Comparison of ENCODE assay signal across 8 cellular contexts in genomic region chr13:44969858-44970484, GRCh38. TPM values are rescaled to one million over a fixed set of nuclear protein-coding genes. Genes with fewer than 3 reads are reported as not detected.
DNase-seq lines count a peak whose midpoint lies in the region; ATAC-seq, FAIRE-seq and TF ChIP-seq lines count a peak whose summit lies in the region.

No MANE protein-coding gene starts in this region.

- no peaks in the 10 kb centered on the region for H3K9me3 ChIP-seq in HepG2 (ENCODE audit: low read length)

- DNase-seq in AG08396 (ENCODE audit: low spot score): peak; percentile 47
- DNase-seq in GM13977 (ENCODE audit: low spot score): peak; percentile 20
- DNase-seq in NCI-H460 (ENCODE audit: extremely low read depth, low read depth): peak; percentile 33
- DNase-seq in chondrocyte (ENCODE audit: low spot score): no peak
- peak; percentile 49 for DNase-seq in HepG2 (ENCODE audit: low spot score)
- no peak for DNase-seq in effector CD8-positive, alpha-beta T cell (lab: John Stamatoyannopoulos, UW)
- no peak for DNase-seq in activated CD4-positive, alpha-beta memory T cell treated with anti-CD3 and anti-CD28 coated beads for 36 hours

- H3K4me3 ChIP-seq in HepG2 (replicated peaks in 1 of 3; ENCODE audit: insufficient read depth in 1 of 3, low read depth in 2 of 3, low read length in 3 of 3): no peak overlapping the region

- H2AFZ ChIP-seq in HepG2 (ENCODE audit: low read length): no peak overlapping the region

- POLR2A ChIA-PET in HepG2 (lab: Yijun Ruan, JAX): no interaction called here
- POLR2A ChIA-PET in activated CD4-positive, alpha-beta memory T cell treated with anti-CD3 and anti-CD28 coated beads for 36 hours (lab: Charles Lee): no interaction called here

- ATAC-seq in HepG2 (peak; percentile 69), HG03521 (IDR thresholded peaks at IDR 0.05; ENCODE audit: unreplicated experiment) (no peak)

- FAIRE-seq in HepG2 (lab: Jason Lieb, UNC): no peak

- TF ChIP-seq POLR2A in HepG2 (IDR thresholded peaks at IDR 0.05; ENCODE audit: insufficient read depth in 1 of 2, low read depth in 2 of 2, low read length in 2 of 2): no peak

- peak; percentile 69 for TF ChIP-seq CTCF in GM13977 (IDR thresholded peaks at IDR 0.05; ENCODE audit: extremely low read depth, insufficient read depth, missing control alignments)
- peak; percentile 97 for TF ChIP-seq CTCF in chondrocyte (IDR thresholded peaks at IDR 0.05)
- TF ChIP-seq CTCF in HepG2 (CRISPR knock-in tag; IDR thresholded peaks at IDR 0.05): peak; percentile 72

- in situ Hi-C loops in GM13977 (cut with MboI; ENCODE audit: low pct_unique_long_range_greater_than_20kb, low sequenced_read_pairs, unreplicated experiment) (loop anchor here (10.0 kb wide), 1 partner anchor 485 kb away; no protein-coding TSS in a partner anchor), HepG2 (cut with HindIII; ENCODE audit: extremely low pct_ligation_motif_present, low pct_unique_long_range_greater_than_20kb) (loop anchor here (10.0 to 25.0 kb wide), 2 partner anchors 485 to 1058 kb away; no protein-coding TSS in a partner anchor)

- no peak overlapping the region for H3K4me3 Mint-ChIP-seq in chondrocyte (ENCODE audit: unreplicated experiment)
- H3K4me3 Mint-ChIP-seq in activated CD4-positive, alpha-beta memory T cell treated with anti-CD3 and anti-CD28 coated beads for 36 hours: no peak overlapping the region

- H3K4me1 ChIP-seq in HepG2 (ENCODE audit: insufficient read depth, low read length): peaks cover 16% of the 10 kb centered on the region

- no peaks in the 10 kb centered on the region for H3K27me3 ChIP-seq in HepG2 (ENCODE audit: control insufficient read depth in 1 of 2, insufficient read depth in 2 of 2, low read length in 2 of 2)

- H3K9ac ChIP-seq in HepG2 (ENCODE audit: insufficient read depth, low read depth, low read length): no peak overlapping the region

- H3K27me3 Mint-ChIP-seq in chondrocyte (ENCODE audit: low read depth): no peaks in the 10 kb centered on the region
- H3K27me3 Mint-ChIP-seq in activated CD4-positive, alpha-beta memory T cell treated with anti-CD3 and anti-CD28 coated beads for 36 hours: no peaks in the 10 kb centered on the region

- TF ChIP-seq RAD21 in HepG2 (CRISPR knock-in tag; IDR thresholded peaks at IDR 0.05): 0 out of 2 replicates have a peak, but pooled peaks have one; percentile 26

- peaks cover 6% of the 10 kb centered on the region; the same call in 1 of the 2 replicates for H4K20me1 ChIP-seq in HepG2 (ENCODE audit: insufficient read depth, low read length)

- no TSS peak for BruUV-seq in HepG2 (replicated peaks; lab: Mats Ljungman, UMichigan)

- WGBS in HepG2 (ENCODE audit: low lambda C conversion rate): 69% methylated on average over 2 of the region's 2 CpGs

- CTCF ChIA-PET in HepG2 (lab: Yijun Ruan, JAX; ENCODE audit: low intra/inter-chr PET ratio, low total read pairs): interaction anchor here (1.2 to 1.7 kb wide), 2 partner anchors 52 to 486 kb away, joined by 7 to 9 read pairs; no protein-coding TSS in a partner anchor
- CTCF ChIA-PET in activated CD4-positive, alpha-beta memory T cell treated with anti-CD3 and anti-CD28 coated beads for 36 hours (lab: Charles Lee): interaction anchor here (0.7 to 3.2 kb wide), 7 partner anchors 13 to 489 kb away, joined by 3 to 28 read pairs (median 3); no protein-coding TSS in a partner anchor

- H3K4me1 Mint-ChIP-seq in chondrocyte (ENCODE audit: low read depth): peaks cover 18% of the 10 kb centered on the region
- peaks cover 3% of the 10 kb centered on the region for H3K4me1 Mint-ChIP-seq in activated CD4-positive, alpha-beta memory T cell treated with anti-CD3 and anti-CD28 coated beads for 36 hours (ENCODE audit: low read depth)

- peaks cover 4 to 53% of the 10 kb centered on the region in 2 experiments for H3K36me3 ChIP-seq in HepG2 (replicated peaks in 1 of 2; ENCODE audit: control insufficient read depth in 1 of 2, insufficient read depth in 2 of 2, low read length in 2 of 2)

- no peak overlapping the region for H3K27ac ChIP-seq in HepG2 (ENCODE audit: extremely low read length, insufficient read depth, low read length)

- no peak for TF ChIP-seq EP300 in HepG2 (IDR thresholded peaks at IDR 0.05; ENCODE audit: low read depth in 2 of 2, low read length in 2 of 2)
- no peak for TF ChIP-seq EP300 in HepG2 (CRISPR knock-in tag; IDR thresholded peaks at IDR 0.05; ENCODE audit: borderline replicate concordance)

- H3K36me3 Mint-ChIP-seq in chondrocyte (ENCODE audit: low read depth): peaks cover 5% of the 10 kb centered on the region
- H3K36me3 Mint-ChIP-seq in activated CD4-positive, alpha-beta memory T cell treated with anti-CD3 and anti-CD28 coated beads for 36 hours: peaks cover 13% of the 10 kb centered on the region

- intact Hi-C loops in HepG2 (cut with micrococcal nuclease; ENCODE audit: unreplicated experiment): loop anchor here (1.0 to 10.0 kb wide), 2 partner anchors 487 to 1065 kb away; no protein-coding TSS in a partner anchor
- intact Hi-C loops in activated CD4-positive, alpha-beta memory T cell treated with anti-CD3 and anti-CD28 coated beads for 36 hours (cut with micrococcal nuclease): loop anchor here (1.0 to 5.0 kb wide), 2 partner anchors 53 to 487 kb away; no protein-coding TSS in a partner anchor

- no peak overlapping the region for H3K27ac Mint-ChIP-seq in chondrocyte (ENCODE audit: unreplicated experiment)
- no peak overlapping the region for H3K27ac Mint-ChIP-seq in activated CD4-positive, alpha-beta memory T cell treated with anti-CD3 and anti-CD28 coated beads for 36 hours

- peaks cover 5% of the 10 kb centered on the region for H3K79me2 ChIP-seq in HepG2 (ENCODE audit: insufficient read depth, low read length)

- no peak overlapping the region for H3K4me2 ChIP-seq in HepG2 (ENCODE audit: low read depth, low read length)

- no peaks in the 10 kb centered on the region for H3K9me3 Mint-ChIP-seq in chondrocyte (ENCODE audit: low read depth)
- H3K9me3 Mint-ChIP-seq in activated CD4-positive, alpha-beta memory T cell treated with anti-CD3 and anti-CD28 coated beads for 36 hours: peaks cover 2% of the 10 kb centered on the region

RNA-seq across cellular contexts. Expression of gene NUFIP1, which starts 19.3 kb away (rescaled TPM):
- total RNA-seq in NCI-H460 (2014; rRNA removed; shearing (Covaris generic)): 5.1 and 6.6 TPM in 2 replicates
- 4.5 and 5.2 TPM in 2 replicates for polyA plus RNA-seq in NCI-H460 (2014; cell fraction: nucleus; rRNA removed)
- total RNA-seq in chondrocyte (4.7 to 6.4 TPM (median 5.1 TPM) in 3 replicates), HepG2 (2016; rRNA removed; fragmentation: Illumina TruSeq; extraction: Trizol) (10.3 and 12.0 TPM in 2 replicates)
- total RNA-seq in HepG2 (2016; cell fraction: cytosol; rRNA removed; fragmentation: Illumina TruSeq; extraction: Trizol; ENCODE audit: low read depth): 3.4 and 3.8 TPM in 2 replicates
- 9.8 and 11.4 TPM in 2 replicates for total RNA-seq in HepG2 (2016; cell fraction: insoluble cytoplasmic fraction; rRNA removed; fragmentation: Illumina TruSeq; extraction: Trizol)
- 5.0 and 5.9 TPM in 2 replicates for total RNA-seq in HepG2 (2016; cell fraction: membrane; rRNA removed; fragmentation: Illumina TruSeq; extraction: Trizol)
- total RNA-seq in HepG2 (2016; cell fraction: nucleus; rRNA removed; fragmentation: Illumina TruSeq; extraction: Trizol): 7.4 and 8.7 TPM in 2 replicates
- 1.4 and 1.9 TPM in 2 replicates for polyA plus RNA-seq in HepG2 (2011; rRNA removed)
- 1.5 and 1.7 TPM in 2 replicates for polyA plus RNA-seq in HepG2 (2011; cell fraction: cytosol; rRNA removed)
- 1.9 and 2.8 TPM in 2 replicates for polyA plus RNA-seq in HepG2 (2011; cell fraction: nucleus; rRNA removed)
- 5.4 and 7.3 TPM in 2 replicates for polyA plus RNA-seq in HepG2 (2012)
- 1.2 and 1.3 TPM in 2 replicates for polyA plus RNA-seq in HepG2 (2016; cell fraction: cytosol; fragmentation: Illumina TruSeq; extraction: Trizol; ENCODE audit: low read depth)
- 11.9 and 12.5 TPM in 2 replicates for polyA plus RNA-seq in HepG2 (2016; cell fraction: insoluble cytoplasmic fraction; fragmentation: Illumina TruSeq; extraction: Trizol; ENCODE audit: low read depth)
- 2.1 and 2.5 TPM in 2 replicates for polyA plus RNA-seq in HepG2 (2016; cell fraction: membrane; fragmentation: Illumina TruSeq; extraction: Trizol; ENCODE audit: low read depth)
- 8.4 and 8.6 TPM in 2 replicates for polyA plus RNA-seq in HepG2 (2016; cell fraction: nucleus; fragmentation: Illumina TruSeq; extraction: Trizol; ENCODE audit: insufficient read depth, low read depth)
- polyA minus RNA-seq in HepG2 (2011; rRNA and poly(A)+ RNA removed; ENCODE audit: low replicate concordance): 1.1 and 2.5 TPM in 2 replicates
- polyA minus RNA-seq in HepG2 (2011; cell fraction: cytosol; rRNA and poly(A)+ RNA removed): 2.8 and 2.9 TPM in 2 replicates
- 4.6 and 5.1 TPM in 2 replicates for polyA minus RNA-seq in HepG2 (2011; cell fraction: nucleus; rRNA and poly(A)+ RNA removed)
- total RNA-seq in activated CD4-positive, alpha-beta memory T cell treated with anti-CD3 and anti-CD28 coated beads for 36 hours: 1 to 10 TPM; 9.3 to 9.5 TPM

RNA-seq across cellular contexts. Expression of gene GPALPP1, which starts 19.4 kb away (rescaled TPM):
- 25.0 and 25.6 TPM in 2 replicates for total RNA-seq in NCI-H460 (2014; rRNA removed; shearing (Covaris generic))
- polyA plus RNA-seq in NCI-H460 (2014; cell fraction: nucleus; rRNA removed): 21.3 and 32.7 TPM in 2 replicates
- total RNA-seq in chondrocyte (19.3 to 30.8 TPM (median 21.5 TPM) in 3 replicates), HepG2 (2016; rRNA removed; fragmentation: Illumina TruSeq; extraction: Trizol) (23.1 and 34.2 TPM in 2 replicates)
- 8.3 and 11.5 TPM in 2 replicates for total RNA-seq in HepG2 (2016; cell fraction: cytosol; rRNA removed; fragmentation: Illumina TruSeq; extraction: Trizol; ENCODE audit: low read depth)
- 23.6 and 33.9 TPM in 2 replicates for total RNA-seq in HepG2 (2016; cell fraction: insoluble cytoplasmic fraction; rRNA removed; fragmentation: Illumina TruSeq; extraction: Trizol)
- 8.1 and 10.4 TPM in 2 replicates for total RNA-seq in HepG2 (2016; cell fraction: membrane; rRNA removed; fragmentation: Illumina TruSeq; extraction: Trizol)
- 18.5 and 21.7 TPM in 2 replicates for total RNA-seq in HepG2 (2016; cell fraction: nucleus; rRNA removed; fragmentation: Illumina TruSeq; extraction: Trizol)
- 12.1 and 13.8 TPM in 2 replicates for polyA plus RNA-seq in HepG2 (2011; rRNA removed)
- polyA plus RNA-seq in HepG2 (2011; cell fraction: cytosol; rRNA removed): 4.9 and 6.4 TPM in 2 replicates
- polyA plus RNA-seq in HepG2 (2011; cell fraction: nucleus; rRNA removed): 16.6 and 17.5 TPM in 2 replicates
- 13.0 and 15.0 TPM in 2 replicates for polyA plus RNA-seq in HepG2 (2012)
- polyA plus RNA-seq in HepG2 (2016; cell fraction: cytosol; fragmentation: Illumina TruSeq; extraction: Trizol; ENCODE audit: low read depth): 1.3 and 2.6 TPM in 2 replicates
- polyA plus RNA-seq in HepG2 (2016; cell fraction: insoluble cytoplasmic fraction; fragmentation: Illumina TruSeq; extraction: Trizol; ENCODE audit: low read depth): 26.5 and 26.8 TPM in 2 replicates
- polyA plus RNA-seq in HepG2 (2016; cell fraction: membrane; fragmentation: Illumina TruSeq; extraction: Trizol; ENCODE audit: low read depth): 3.3 and 3.6 TPM in 2 replicates
- 19.7 and 23.2 TPM in 2 replicates for polyA plus RNA-seq in HepG2 (2016; cell fraction: nucleus; fragmentation: Illumina TruSeq; extraction: Trizol; ENCODE audit: insufficient read depth, low read depth)
- 13.5 and 19.1 TPM in 2 replicates for polyA minus RNA-seq in HepG2 (2011; rRNA and poly(A)+ RNA removed; ENCODE audit: low replicate concordance)
- polyA minus RNA-seq in HepG2 (2011; cell fraction: cytosol; rRNA and poly(A)+ RNA removed): 10.3 and 11.6 TPM in 2 replicates
- polyA minus RNA-seq in HepG2 (2011; cell fraction: nucleus; rRNA and poly(A)+ RNA removed): 49.1 and 49.7 TPM in 2 replicates
- total RNA-seq in activated CD4-positive, alpha-beta memory T cell treated with anti-CD3 and anti-CD28 coated beads for 36 hours: 10 to 100 TPM; 30.1 to 32.7 TPM

Comparison
In these comparisons a context has a peak if more than half of its experiments do, and no peak if none do; other contexts are left out.
1. DNase-seq: peak in AG08396 (single experiment), GM13977 (single experiment), NCI-H460 (single experiment) and HepG2 (single experiment); none in chondrocyte (single experiment), effector CD8-positive, alpha-beta T cell (single experiment) and activated CD4-positive, alpha-beta memory T cell treated with anti-CD3 and anti-CD28 coated beads for 36 hours (single experiment).
2. Peak in every context shown above with its lines, with median percentiles within 50 percentile points of each other: CTCF ChIP-seq.